In genomic region chr3:4953119-4953518, GRCh38 we compare ENCODE assay signal across 18 cellular contexts.
"Had no signal": no experiment of that assay in that cellular context is flagged by ENCODE, and none has a peak within 500 bp of the region (broad histone marks: within the 10 kb centered on the region; RNA-seq: fewer than 3 reads in every experiment).

No MANE protein-coding gene starts in this region.

- H3K27me3 ChIP-seq: pancreas, tibial artery, uterus had no signal

- H3K27me3 Mint-ChIP-seq: activated CD4-positive, alpha-beta T cell treated with anti-CD3 and anti-CD28 coated beads, Interleukin-2, amount 10 ng/mL, durations not matched to agents 24 days and 14 days; activated naive CD8-positive, alpha-beta T cell; naive B cell; stimulated activated memory B cell treated with anti-CD40 and anti-IgM and Interleukin-4, amounts not matched to agents 10 μg/mL and 1 μg/mL and 100 μg/mL, for 72 hours had no signal

- H3K9me3 ChIP-seq: pancreas, tibial artery, uterus had no signal

- H3K4me3 Mint-ChIP-seq: activated CD4-positive, alpha-beta T cell treated with anti-CD3 and anti-CD28 coated beads, Interleukin-2, amount 10 ng/mL, durations not matched to agents 24 days and 14 days; activated CD8-positive, alpha-beta T cell treated with anti-CD3 and anti-CD28 coated beads, Interleukin-2, amount 10 ng/mL, durations not matched to agents 7 days and 5 days; activated naive CD8-positive, alpha-beta T cell; naive B cell; stimulated activated memory B cell treated with anti-CD40 and anti-IgM and Interleukin-4, amounts not matched to agents 10 μg/mL and 1 μg/mL and 100 μg/mL, for 72 hours; WTC11 had no signal

- FAIRE-seq: islet of Langerhans, pancreas, TTC549 had no signal

- H3K9me3 Mint-ChIP-seq: activated CD4-positive, alpha-beta T cell treated with anti-CD3 and anti-CD28 coated beads, Interleukin-2, amount 10 ng/mL, durations not matched to agents 24 days and 14 days; stimulated activated memory B cell treated with anti-CD40 and anti-IgM and Interleukin-4, amounts not matched to agents 10 μg/mL and 1 μg/mL and 100 μg/mL, for 72 hours; WTC11 had no signal

- H3K36me3 Mint-ChIP-seq: activated naive CD8-positive, alpha-beta T cell; WTC11 had no signal

- H3K4me3 ChIP-seq: lung, pancreas, tibial artery, uterus had no signal

- H3K4me1 Mint-ChIP-seq: activated CD4-positive, alpha-beta T cell treated with anti-CD3 and anti-CD28 coated beads, Interleukin-2, amount 10 ng/mL, durations not matched to agents 24 days and 14 days; naive B cell; stimulated activated memory B cell treated with anti-CD40 and anti-IgM and Interleukin-4, amounts not matched to agents 10 μg/mL and 1 μg/mL and 100 μg/mL, for 72 hours had no signal

- DNase-seq: activated CD4-positive, alpha-beta T cell treated with anti-CD3 and anti-CD28 coated beads, Interleukin-2, amount 10 ng/mL, durations not matched to agents 24 days and 14 days; activated CD8-positive, alpha-beta memory T cell treated with anti-CD3 and anti-CD28 coated beads, Interleukin-2, amount 50 U/mL, for 4 hours; activated CD8-positive, alpha-beta T cell treated with anti-CD3 and anti-CD28 coated beads, Interleukin-2, amount 10 ng/mL, durations not matched to agents 7 days and 5 days; activated effector memory CD4-positive, alpha-beta T cell treated with anti-CD3 and anti-CD28 coated beads, Interleukin-2, amount 50 U/mL, for 16 hours; activated T-cell treated with anti-CD3 and anti-CD28 coated beads, Interleukin-2, amount 50 U/mL, for 48 hours; left colon; naive B cell; pancreas; stimulated activated CD4-positive, alpha-beta T cell treated with anti-CD3 and anti-CD28 coated beads, Interleukin-2, amount 100 ng/mL, for 48 hours; tibial artery; uterus had no signal

- H3K27ac ChIP-seq: epithelial cell of prostate, pancreas, tibial artery, uterus had no signal

- H3K4me1 ChIP-seq: uterus had no signal

- H3K27ac Mint-ChIP-seq: activated CD4-positive, alpha-beta T cell treated with anti-CD3 and anti-CD28 coated beads, Interleukin-2, amount 10 ng/mL, durations not matched to agents 24 days and 14 days; activated CD8-positive, alpha-beta T cell treated with anti-CD3 and anti-CD28 coated beads, Interleukin-2, amount 10 ng/mL, durations not matched to agents 7 days and 5 days; activated naive CD8-positive, alpha-beta T cell; stimulated activated memory B cell treated with anti-CD40 and anti-IgM and Interleukin-4, amounts not matched to agents 10 μg/mL and 1 μg/mL and 100 μg/mL, for 72 hours; WTC11 had no signal

- H3K36me3 ChIP-seq: pancreas, tibial artery, uterus had no signal
